In the genomic region with DNA sequence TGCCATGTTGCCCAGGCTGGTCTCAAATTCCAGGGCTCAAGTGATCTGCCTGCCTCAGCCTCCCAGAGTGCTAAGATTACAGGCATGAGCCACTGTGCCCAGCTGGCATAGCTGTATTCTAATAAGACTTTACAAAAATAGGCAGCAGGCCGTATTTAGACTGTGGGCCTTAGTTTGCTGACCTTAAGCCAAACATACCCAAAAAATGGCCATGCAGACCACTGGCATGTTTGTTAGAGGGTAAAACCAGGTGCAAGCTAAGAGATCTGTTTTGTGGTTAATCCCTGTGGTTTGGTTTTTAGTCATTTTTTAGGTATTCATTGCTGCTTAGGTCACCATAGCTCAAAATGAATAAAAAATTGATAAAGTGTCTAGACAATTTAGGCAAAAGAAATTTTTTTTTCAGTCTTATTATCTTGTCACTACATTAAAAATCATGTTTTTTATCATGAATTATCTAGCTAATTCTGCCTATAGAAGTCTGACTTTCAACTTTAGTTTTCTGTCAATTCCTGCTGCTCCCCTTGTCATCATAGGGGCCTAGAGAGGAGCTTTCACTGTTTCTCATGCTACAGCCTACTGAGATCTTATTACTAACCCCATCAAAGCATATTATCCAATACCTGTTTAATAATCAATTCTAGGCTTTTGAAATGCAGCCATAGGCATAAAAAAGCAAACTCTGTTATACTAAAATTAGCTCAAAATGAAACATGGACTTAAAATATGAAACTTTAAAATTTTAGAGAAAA, we compare ENCODE assay signal across 10 cellular contexts. TPM values are rescaled to one million over a fixed set of nuclear protein-coding genes. Genes with fewer than 3 reads are reported as not detected.
A peak's percentile ranks its signal among the peaks of the same experiment; 100 is the strongest.
DNase-seq lines count a peak whose midpoint lies in the region; ATAC-seq and TF ChIP-seq lines count a peak whose summit lies in the region.
"Had no signal": no experiment of that assay in that cellular context is flagged by ENCODE, and none has a peak within 500 bp of the region (broad histone marks: within the 10 kb centered on the region; RNA-seq: fewer than 3 reads in every experiment).

No MANE protein-coding gene starts in this region.

- intact Hi-C loops in psoas muscle (cut with DNase I) = no loop called here

- 24 to 45% (median 26%) methylated on average over 1 of the region's 1 CpG for WGBS in psoas muscle, 3 donors

- no peaks in the 10 kb centered on the region for H3K9me3 ChIP-seq in psoas muscle

- TF ChIP-seq CTCF in psoas muscle (IDR thresholded peaks at IDR 0.05) = no peak
- no peak for TF ChIP-seq CTCF in omental fat pad (IDR thresholded peaks at IDR 0.05)

- H3K4me3 ChIP-seq in psoas muscle = no peak overlapping the region

- peaks cover 3% of the 10 kb centered on the region for H3K4me1 ChIP-seq in psoas muscle

- peak overlapping the region; percentile 20 for H3K27ac ChIP-seq in psoas muscle

- no peaks in the 10 kb centered on the region for H3K27me3 ChIP-seq in psoas muscle (ENCODE audit: insufficient read depth in 3 of 3, low read length in 2 of 3)

- H3K36me3 ChIP-seq in psoas muscle (ENCODE audit: insufficient read depth in 1 of 2, low read depth in 1 of 2) = no peaks in the 10 kb centered on the region

- DNase-seq in LHCN-M2 (ENCODE audit: low read depth) (peak; percentile 92), psoas muscle (no peak), EL (no peak), omental fat pad (ENCODE audit: low spot score) (no peak), NCI-H526 (lab: John Stamatoyannopoulos, UW) (no peak)
- DNase-seq: DMS79 treated with DMSO at 0.1 percent for 48 hours had no signal

- ATAC-seq in GM19035 (IDR thresholded peaks at IDR 0.05; ENCODE audit: unreplicated experiment) (peak; percentile 83), HG02759 (IDR thresholded peaks at IDR 0.05; ENCODE audit: unreplicated experiment) (peak; percentile 84), psoas muscle (peak in 3 of 4 donors; percentile 50 to 62 (median 62)), omental fat pad (ENCODE audit: low FRiP score) (no peak)
- ATAC-seq: natural killer cell treated with Interleukin-12 subunit alpha and Interleukin-12 subunit beta and Interleukin-15 and Interleukin-18, amount 100 ng/mL, for 72 hours had no signal

RNA-seq across cellular contexts. Expression of a gene that starts 7.5 kb away (rescaled TPM):
- total RNA-seq in LHCN-M2 (2014; rRNA removed) = not detected in 2 replicates
- polyA plus RNA-seq in LHCN-M2 (2012) = not detected
- total RNA-seq in psoas muscle = under 1 TPM in 1 of 4 donors, not detected in 3; 0.44 TPM
- under 1 TPM in 2 of 3 donors, not detected in 1; 0.09 to 0.37 TPM for polyA plus RNA-seq in psoas muscle
- total RNA-seq in omental fat pad = 1 to 10 TPM in 1 of 4 donors, not detected in 3; 5.7 TPM
- total RNA-seq: natural killer cell treated with Interleukin-12 subunit alpha and Interleukin-12 subunit beta and Interleukin-15 and Interleukin-18, amount 100 ng/mL, for 72 hours; subcutaneous adipose tissue had no signal
